8 cellular contexts compared by ENCODE assay signal in genomic region chr9:121640076-121640475, GRCh38. TPM values are rescaled to one million over a fixed set of nuclear protein-coding genes. Genes with fewer than 3 reads are reported as not detected.
A peak's percentile ranks its signal among the peaks of the same experiment; 100 is the strongest.
DNase-seq lines count a peak whose midpoint lies in the region; ATAC-seq and TF ChIP-seq lines count a peak whose summit lies in the region.

No MANE protein-coding gene starts in this region.

- no peak overlapping the region for H3K4me3 Mint-ChIP-seq in stimulated activated effector memory CD8-positive, alpha-beta T cell treated with anti-CD3 and anti-CD28 coated beads, Interleukin-12 subunit alpha, Interleukin-12 subunit beta, amount 100 ng/mL, for 72 hours

- H3K36me3 Mint-ChIP-seq in stimulated activated effector memory CD8-positive, alpha-beta T cell treated with anti-CD3 and anti-CD28 coated beads, Interleukin-12 subunit alpha, Interleukin-12 subunit beta, amount 100 ng/mL, for 72 hours = peaks cover 6% of the 10 kb centered on the region

- TF ChIP-seq CTCF in astrocyte of the spinal cord (IDR thresholded peaks at IDR 0.05; ENCODE audit: low read depth, low read length) = peak; percentile 58

- H3K4me1 Mint-ChIP-seq in stimulated activated effector memory CD8-positive, alpha-beta T cell treated with anti-CD3 and anti-CD28 coated beads, Interleukin-12 subunit alpha, Interleukin-12 subunit beta, amount 100 ng/mL, for 72 hours = no peaks in the 10 kb centered on the region

- DNase-seq in DMS53 (lab: John Stamatoyannopoulos, UW) (peak; percentile 64), DMS53 treated with DMSO at 0.1 percent for 48 hours (lab: John Stamatoyannopoulos, UW; ENCODE audit: unreplicated experiment) (no peak), NCI-H1694 treated with DMSO at 0.1 percent for 48 hours (lab: John Stamatoyannopoulos, UW) (peak; percentile 30), astrocyte of the spinal cord (ENCODE audit: low read depth, low spot score) (no peak), left colon (peak; percentile 79 to 90)
- peak in 1 of 2 donors; percentile 61 for DNase-seq in stimulated activated effector memory CD8-positive, alpha-beta T cell treated with anti-CD3 and anti-CD28 coated beads, Interleukin-12 subunit alpha, Interleukin-12 subunit beta, amount 100 ng/mL, for 72 hours (ENCODE audit: low spot score in 2 of 2)

- H3K4me3 ChIP-seq in astrocyte of the spinal cord (ENCODE audit: low read depth, low read length) = no peak overlapping the region

- in situ Hi-C loops in astrocyte of the spinal cord (cut with HindIII; ENCODE audit: low sequenced_read_pairs) = no loop called here

- H3K9me3 Mint-ChIP-seq in stimulated activated effector memory CD8-positive, alpha-beta T cell treated with anti-CD3 and anti-CD28 coated beads, Interleukin-12 subunit alpha, Interleukin-12 subunit beta, amount 100 ng/mL, for 72 hours = no peaks in the 10 kb centered on the region

- ATAC-seq in left colon = peak; percentile 86
- ATAC-seq in stimulated activated effector memory CD8-positive, alpha-beta T cell treated with anti-CD3 and anti-CD28 coated beads, Interleukin-12 subunit alpha, Interleukin-12 subunit beta, amount 100 ng/mL, for 72 hours = peak; percentile 51
- ATAC-seq in HG02642 (IDR thresholded peaks at IDR 0.05; ENCODE audit: poor library complexity, unreplicated experiment) = no peak
- no peak for ATAC-seq in HG02973 (IDR thresholded peaks at IDR 0.05; ENCODE audit: unreplicated experiment)

- no peak overlapping the region for H3K27ac Mint-ChIP-seq in stimulated activated effector memory CD8-positive, alpha-beta T cell treated with anti-CD3 and anti-CD28 coated beads, Interleukin-12 subunit alpha, Interleukin-12 subunit beta, amount 100 ng/mL, for 72 hours

- intact Hi-C loops in left colon (cut with DNase I, micrococcal nuclease) = no loop called here

RNA-seq across cellular contexts. Expression of gene DAB2IP, which starts 11.4 kb away (rescaled TPM):
- 100 to 1,000 TPM; 127 to 128 TPM for total RNA-seq in left colon

Comparison
In these comparisons a context has a peak if more than half of its experiments do, and no peak if none do; other contexts are left out.
1. DNase-seq: peak in DMS53 (single experiment), NCI-H1694 treated with DMSO at 0.1 percent for 48 hours (single experiment) and left colon (2 of 2); none in DMS53 treated with DMSO at 0.1 percent for 48 hours (single experiment) and astrocyte of the spinal cord (single experiment).
2. ATAC-seq: peak in left colon (single experiment) and stimulated activated effector memory CD8-positive, alpha-beta T cell treated with anti-CD3 and anti-CD28 coated beads, Interleukin-12 subunit alpha, Interleukin-12 subunit beta, amount 100 ng/mL, for 72 hours (single experiment); none in HG02642 (single experiment) and HG02973 (single experiment).